In genomic region chr1:160193091-160193819, GRCh38 we compare ENCODE assay signal across 1 cellular context.
A peak's percentile ranks its signal among the peaks of the same experiment; 100 is the strongest.
TF ChIP-seq lines count a peak whose summit lies in the region.

No MANE protein-coding gene starts in this region.

TF ChIP-seq in HepG2, 621 proteins besides CTCF, POLR2A, EP300 and RAD21 (continued from another document and continues in another):
- TF ChIP-seq KLF12 (CRISPR knock-in tag; IDR thresholded peaks at IDR 0.05; ENCODE audit: borderline replicate concordance) (0 out of 2 replicates have a peak, but pooled peaks have one; percentile 45), ZNF737 (CRISPR knock-in tag; IDR thresholded peaks at IDR 0.05; ENCODE audit: borderline replicate concordance) (no peak), TP53 (CRISPR knock-in tag; conservative IDR thresholded peaks at IDR 0.05) (no peak), ZNF501 (CRISPR knock-in tag; IDR thresholded peaks at IDR 0.05) (0 out of 2 replicates have a peak, but pooled peaks have one; percentile 24), NR0B2 (CRISPR knock-in tag; IDR thresholded peaks at IDR 0.05) (no peak), ZSCAN31 (CRISPR knock-in tag; IDR thresholded peaks at IDR 0.05; ENCODE audit: low read depth) (peak; percentile 27; the same call in 1 of the 2 replicates), MAZ (IDR thresholded peaks at IDR 0.05; ENCODE audit: borderline replicate concordance, low read depth, low read length) (no peak), MAZ (CRISPR knock-in tag; IDR thresholded peaks at IDR 0.05; ENCODE audit: low read depth) (peak; percentile 20), CREM (IDR thresholded peaks at IDR 0.05) (no peak), CREM (CRISPR knock-in tag; IDR thresholded peaks at IDR 0.05) (no peak), IRF2 (CRISPR knock-in tag; IDR thresholded peaks at IDR 0.05) (peak; percentile 34; the same call in 1 of the 2 replicates), PCBP1 (IDR thresholded peaks at IDR 0.05; ENCODE audit: borderline replicate concordance, low read depth, low read length) (no peak), SCMH1 (CRISPR knock-in tag; IDR thresholded peaks at IDR 0.05; ENCODE audit: borderline replicate concordance) (no peak), TFDP1 (CRISPR knock-in tag; IDR thresholded peaks at IDR 0.05; ENCODE audit: borderline replicate concordance) (no peak), ZNF790 (CRISPR knock-in tag; IDR thresholded peaks at IDR 0.05; ENCODE audit: borderline replicate concordance) (no peak; the same call in 1 of the 2 replicates), MTF1 (CRISPR knock-in tag; IDR thresholded peaks at IDR 0.05) (no peak), ZBTB46 (CRISPR knock-in tag; IDR thresholded peaks at IDR 0.05; ENCODE audit: borderline replicate concordance) (no peak), FOXK2 (IDR thresholded peaks at IDR 0.05) (no peak), CCAR2 (optimal IDR thresholded peaks at IDR 0.05; ENCODE audit: low read depth, low read length) (no peak), MXI1 (IDR thresholded peaks at IDR 0.05; ENCODE audit: borderline replicate concordance, low read depth, low read length) (peak; percentile 40; the same call in 1 of the 3 replicates), CAMTA2 (CRISPR knock-in tag; IDR thresholded peaks at IDR 0.05; ENCODE audit: borderline replicate concordance) (0 out of 2 replicates have a peak, but pooled peaks have one; percentile 29), ZNF441 (CRISPR knock-in tag; IDR thresholded peaks at IDR 0.05; ENCODE audit: borderline replicate concordance) (peak; percentile 48; the same call in 1 of the 2 replicates), CBX5 (CRISPR knock-in tag; IDR thresholded peaks at IDR 0.05; ENCODE audit: borderline replicate concordance) (no peak), IRX3 (CRISPR knock-in tag; IDR thresholded peaks at IDR 0.05; ENCODE audit: borderline replicate concordance, low read depth) (no peak), ZNF83 (CRISPR knock-in tag; IDR thresholded peaks at IDR 0.05; ENCODE audit: borderline replicate concordance) (no peak), ZMYM2 (CRISPR knock-in tag; IDR thresholded peaks at IDR 0.05) (no peak), BCL6 (CRISPR knock-in tag; IDR thresholded peaks at IDR 0.05) (peak; percentile 81), PBX2 (CRISPR knock-in tag; IDR thresholded peaks at IDR 0.05) (no peak), ZNF530 (CRISPR knock-in tag; IDR thresholded peaks at IDR 0.05; ENCODE audit: low read depth) (no peak), ZNF33B (CRISPR knock-in tag; IDR thresholded peaks at IDR 0.05) (0 out of 2 replicates have a peak, but pooled peaks have one; percentile 80), CBX1 (IDR thresholded peaks at IDR 0.05; ENCODE audit: low read depth) (no peak), DNMT3B (CRISPR knock-in tag; conservative IDR thresholded peaks at IDR 0.05) (0 out of 2 replicates have a peak, but pooled peaks have one; percentile 30), ZNF124 (CRISPR knock-in tag; IDR thresholded peaks at IDR 0.05) (no peak), ZNF468 (CRISPR knock-in tag; IDR thresholded peaks at IDR 0.05) (no peak), ZNF232 (CRISPR knock-in tag; IDR thresholded peaks at IDR 0.05; ENCODE audit: borderline replicate concordance) (no peak; the same call in 1 of the 2 replicates), SRY (CRISPR knock-in tag; IDR thresholded peaks at IDR 0.05) (no peak), GPN1 (CRISPR knock-in tag; IDR thresholded peaks at IDR 0.05; ENCODE audit: borderline replicate concordance) (no peak), ZNF20 (CRISPR knock-in tag; IDR thresholded peaks at IDR 0.05) (no peak), ZNF883 (CRISPR knock-in tag; IDR thresholded peaks at IDR 0.05; ENCODE audit: not compliant biosample characterization) (no peak), ZNF710 (CRISPR knock-in tag; IDR thresholded peaks at IDR 0.05; ENCODE audit: borderline replicate concordance) (0 out of 2 replicates have a peak, but pooled peaks have one; percentile 40), ZNF607 (CRISPR knock-in tag; IDR thresholded peaks at IDR 0.05; ENCODE audit: borderline replicate concordance) (0 out of 2 replicates have a peak, but pooled peaks have one; percentile 46)
- TF ChIP-seq, protein P1, sequence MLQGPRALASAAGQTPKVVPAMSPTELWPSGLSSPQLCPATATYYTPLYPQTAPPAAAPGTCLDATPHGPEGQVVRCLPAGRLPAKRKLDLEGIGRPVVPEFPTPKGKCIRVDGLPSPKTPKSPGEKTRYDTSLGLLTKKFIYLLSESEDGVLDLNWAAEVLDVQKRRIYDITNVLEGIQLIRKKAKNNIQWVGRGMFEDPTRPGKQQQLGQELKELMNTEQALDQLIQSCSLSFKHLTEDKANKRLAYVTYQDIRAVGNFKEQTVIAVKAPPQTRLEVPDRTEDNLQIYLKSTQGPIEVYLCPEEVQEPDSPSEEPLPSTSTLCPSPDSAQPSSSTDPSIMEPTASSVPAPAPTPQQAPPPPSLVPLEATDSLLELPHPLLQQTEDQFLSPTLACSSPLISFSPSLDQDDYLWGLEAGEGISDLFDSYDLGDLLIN (CRISPR knock-in tag; IDR thresholded peaks at IDR 0.05; ENCODE audit: borderline replicate concordance), result no peak
- TF ChIP-seq, protein P2, sequence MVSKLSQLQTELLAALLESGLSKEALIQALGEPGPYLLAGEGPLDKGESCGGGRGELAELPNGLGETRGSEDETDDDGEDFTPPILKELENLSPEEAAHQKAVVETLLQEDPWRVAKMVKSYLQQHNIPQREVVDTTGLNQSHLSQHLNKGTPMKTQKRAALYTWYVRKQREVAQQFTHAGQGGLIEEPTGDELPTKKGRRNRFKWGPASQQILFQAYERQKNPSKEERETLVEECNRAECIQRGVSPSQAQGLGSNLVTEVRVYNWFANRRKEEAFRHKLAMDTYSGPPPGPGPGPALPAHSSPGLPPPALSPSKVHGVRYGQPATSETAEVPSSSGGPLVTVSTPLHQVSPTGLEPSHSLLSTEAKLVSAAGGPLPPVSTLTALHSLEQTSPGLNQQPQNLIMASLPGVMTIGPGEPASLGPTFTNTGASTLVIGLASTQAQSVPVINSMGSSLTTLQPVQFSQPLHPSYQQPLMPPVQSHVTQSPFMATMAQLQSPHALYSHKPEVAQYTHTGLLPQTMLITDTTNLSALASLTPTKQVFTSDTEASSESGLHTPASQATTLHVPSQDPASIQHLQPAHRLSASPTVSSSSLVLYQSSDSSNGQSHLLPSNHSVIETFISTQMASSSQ (IDR thresholded peaks at IDR 0.05; ENCODE audit: low read depth), result no peak
- TF ChIP-seq, protein P2 (CRISPR knock-in tag; IDR thresholded peaks at IDR 0.05; ENCODE audit: borderline replicate concordance), result no peak
- TF ChIP-seq, protein P3, sequence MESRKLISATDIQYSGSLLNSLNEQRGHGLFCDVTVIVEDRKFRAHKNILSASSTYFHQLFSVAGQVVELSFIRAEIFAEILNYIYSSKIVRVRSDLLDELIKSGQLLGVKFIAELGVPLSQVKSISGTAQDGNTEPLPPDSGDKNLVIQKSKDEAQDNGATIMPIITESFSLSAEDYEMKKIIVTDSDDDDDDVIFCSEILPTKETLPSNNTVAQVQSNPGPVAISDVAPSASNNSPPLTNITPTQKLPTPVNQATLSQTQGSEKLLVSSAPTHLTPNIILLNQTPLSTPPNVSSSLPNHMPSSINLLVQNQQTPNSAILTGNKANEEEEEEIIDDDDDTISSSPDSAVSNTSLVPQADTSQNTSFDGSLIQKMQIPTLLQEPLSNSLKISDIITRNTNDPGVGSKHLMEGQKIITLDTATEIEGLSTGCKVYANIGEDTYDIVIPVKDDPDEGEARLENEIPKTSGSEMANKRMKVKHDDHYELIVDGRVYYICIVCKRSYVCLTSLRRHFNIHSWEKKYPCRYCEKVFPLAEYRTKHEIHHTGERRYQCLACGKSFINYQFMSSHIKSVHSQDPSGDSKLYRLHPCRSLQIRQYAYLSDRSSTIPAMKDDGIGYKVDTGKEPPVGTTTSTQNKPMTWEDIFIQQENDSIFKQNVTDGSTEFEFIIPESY (CRISPR knock-in tag; IDR thresholded peaks at IDR 0.05), result no peak
- TF ChIP-seq, protein P4, sequence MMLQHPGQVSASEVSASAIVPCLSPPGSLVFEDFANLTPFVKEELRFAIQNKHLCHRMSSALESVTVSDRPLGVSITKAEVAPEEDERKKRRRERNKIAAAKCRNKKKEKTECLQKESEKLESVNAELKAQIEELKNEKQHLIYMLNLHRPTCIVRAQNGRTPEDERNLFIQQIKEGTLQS (CRISPR knock-in tag; IDR thresholded peaks at IDR 0.05), result no peak; the same call in 1 of the 2 replicates
- TF ChIP-seq, protein P5, sequence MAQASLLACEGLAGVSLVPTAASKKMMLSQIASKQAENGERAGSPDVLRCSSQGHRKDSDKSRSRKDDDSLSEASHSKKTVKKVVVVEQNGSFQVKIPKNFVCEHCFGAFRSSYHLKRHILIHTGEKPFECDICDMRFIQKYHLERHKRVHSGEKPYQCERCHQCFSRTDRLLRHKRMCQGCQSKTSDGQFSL (CRISPR knock-in tag; IDR thresholded peaks at IDR 0.05), result 0 out of 2 replicates have a peak, but pooled peaks have one; percentile 44
